In genomic region chr4:1712216-1713002, GRCh38 we compare ENCODE assay signal across 8 cellular contexts. TPM values are rescaled to one million over a fixed set of nuclear protein-coding genes. Genes with fewer than 3 reads are reported as not detected.
DNase-seq lines count a peak whose midpoint lies in the region; ATAC-seq and TF ChIP-seq lines count a peak whose summit lies in the region.

TSS of gene SLBP (minus strand) at chr4:1712319. CDS start at chr4:1712188, 131 bp downstream.

- peak in 3 of 4 donors; percentile 53 to 95 (median 93) for TF ChIP-seq POLR2A in esophagus squamous epithelium (IDR thresholded peaks at IDR 0.05)

- peaks cover 90% of the 10 kb centered on the region for H3K36me3 ChIP-seq in DOHH2 (ENCODE audit: control insufficient read depth, low read length)
- H3K36me3 ChIP-seq in GM23338 (ENCODE audit: insufficient read depth) = 0 out of 2 replicates have a peak, but pooled peaks cover 4% of the 10 kb centered on the region
- peaks cover 0 to 33% (median under 1%) of the 10 kb centered on the region in 3 donors for H3K36me3 ChIP-seq in esophagus squamous epithelium

- WGBS in esophagus squamous epithelium, 2 donors = no CpG with 5 or more reads among the region's 98 CpGs

- H4K20me1 ChIP-seq in DOHH2 (ENCODE audit: control insufficient read depth, insufficient read depth, low read depth, low read length) (peaks cover 42% of the 10 kb centered on the region), GM23338 (replicated peaks; ENCODE audit: insufficient read depth) (peaks cover 30% of the 10 kb centered on the region)

- H3K4me2 ChIP-seq in DOHH2 (ENCODE audit: low read length) = peak within 1 kb of the TSS; percentile 95
- H3K4me2 ChIP-seq in GM23338 = peak within 1 kb of the TSS; percentile 98

- H3K4me1 ChIP-seq in DOHH2 (ENCODE audit: control insufficient read depth, low read length) (peaks cover 68% of the 10 kb centered on the region), GM23338 (ENCODE audit: insufficient read depth) (peaks cover 9% of the 10 kb centered on the region; the same call in 1 of the 2 replicates), esophagus squamous epithelium (peaks cover 19 to 85% (median 38%) of the 10 kb centered on the region in 3 donors)

- H3K9me2 ChIP-seq in DOHH2 (replicated peaks; ENCODE audit: control insufficient read depth, low read length) = no peaks in the 10 kb centered on the region
- H3K9me2 ChIP-seq in GM23338 (ENCODE audit: insufficient read depth) = no peaks in the 10 kb centered on the region

- peaks cover 23% of the 10 kb centered on the region for H3K4me1 Mint-ChIP-seq in GM23338
- H3K4me1 Mint-ChIP-seq in naive B cell = peaks cover 34 to 65% (median 47%) of the 10 kb centered on the region in 3 donors
- H3K4me1 Mint-ChIP-seq in stimulated activated memory B cell treated with anti-CD40 and anti-IgM and Interleukin-4, amounts not matched to agents 10 μg/mL and 1 μg/mL and 100 μg/mL, for 72 hours = peaks cover 75% of the 10 kb centered on the region

- peak within 1 kb of the TSS; percentile 92 for H3K4me3 Mint-ChIP-seq in GM23338
- H3K4me3 Mint-ChIP-seq in naive B cell = peak within 1 kb of the TSS; percentile 89 to 99 (median 96)
- H3K4me3 Mint-ChIP-seq in stimulated activated memory B cell treated with anti-CD40 and anti-IgM and Interleukin-4, amounts not matched to agents 10 μg/mL and 1 μg/mL and 100 μg/mL, for 72 hours = peak within 1 kb of the TSS; percentile 99

- peak; percentile 82 for ATAC-seq in GM23338
- ATAC-seq in naive B cell (ENCODE audit: low read depth in 2 of 2) = peak; percentile 79 to 83
- ATAC-seq in stimulated activated memory B cell treated with anti-CD40 and anti-IgM and Interleukin-4, amounts not matched to agents 10 μg/mL and 1 μg/mL and 100 μg/mL, for 72 hours = peak; percentile 94

- H3K79me2 ChIP-seq in DOHH2 (ENCODE audit: control insufficient read depth, low read length) = peaks cover 93% of the 10 kb centered on the region
- H3K79me2 ChIP-seq in GM23338 (replicated peaks; ENCODE audit: insufficient read depth) = peaks cover 51% of the 10 kb centered on the region

- H3K4me3 ChIP-seq in DOHH2 (ENCODE audit: low read length) (peak within 1 kb of the TSS; percentile 92), GM23338 (peak within 1 kb of the TSS; percentile 89), esophagus squamous epithelium (peak within 1 kb of the TSS; percentile 81 to 98 (median 91))

- H3K36me3 Mint-ChIP-seq in GM23338 (ENCODE audit: low read depth) = peaks cover 34% of the 10 kb centered on the region
- peaks cover 0 to 5% of the 10 kb centered on the region in 2 donors for H3K36me3 Mint-ChIP-seq in naive B cell
- peaks cover 17% of the 10 kb centered on the region for H3K36me3 Mint-ChIP-seq in stimulated activated memory B cell treated with anti-CD40 and anti-IgM and Interleukin-4, amounts not matched to agents 10 μg/mL and 1 μg/mL and 100 μg/mL, for 72 hours

- peak within 1 kb of the TSS; percentile 94 for H2AFZ ChIP-seq in GM23338

- H3K9me3 Mint-ChIP-seq in GM23338 = no peaks in the 10 kb centered on the region
- H3K9me3 Mint-ChIP-seq in naive B cell = no peaks in the 10 kb centered on the region
- H3K9me3 Mint-ChIP-seq in stimulated activated memory B cell treated with anti-CD40 and anti-IgM and Interleukin-4, amounts not matched to agents 10 μg/mL and 1 μg/mL and 100 μg/mL, for 72 hours = no peaks in the 10 kb centered on the region

- H3F3A ChIP-seq in DOHH2 (ENCODE audit: control insufficient read depth, insufficient read depth) = peaks cover 35% of the 10 kb centered on the region
- peaks cover 14% of the 10 kb centered on the region for H3F3A ChIP-seq in GM23338 (replicated peaks; ENCODE audit: low read depth)

- H3K27me3 ChIP-seq in DOHH2 (ENCODE audit: control insufficient read depth, low read length) (no peaks in the 10 kb centered on the region), GM23338 (ENCODE audit: insufficient read depth) (no peaks in the 10 kb centered on the region), esophagus squamous epithelium (no peaks in the 10 kb centered on the region)

- H3K27ac Mint-ChIP-seq in GM23338 = peak within 1 kb of the TSS; percentile 95
- peak within 1 kb of the TSS; percentile 95 to 99 (median 98) for H3K27ac Mint-ChIP-seq in naive B cell
- peak within 1 kb of the TSS; percentile 96 for H3K27ac Mint-ChIP-seq in stimulated activated memory B cell treated with anti-CD40 and anti-IgM and Interleukin-4, amounts not matched to agents 10 μg/mL and 1 μg/mL and 100 μg/mL, for 72 hours

- H3K27me3 Mint-ChIP-seq in GM23338 (ENCODE audit: insufficient read depth, low read depth, poor library complexity) = peaks cover 18% of the 10 kb centered on the region
- H3K27me3 Mint-ChIP-seq in naive B cell = no peaks in the 10 kb centered on the region
- no peaks in the 10 kb centered on the region for H3K27me3 Mint-ChIP-seq in stimulated activated memory B cell treated with anti-CD40 and anti-IgM and Interleukin-4, amounts not matched to agents 10 μg/mL and 1 μg/mL and 100 μg/mL, for 72 hours

- DNase-seq in GM23338 (ENCODE audit: low spot score) (peak; percentile 94), Kasumi-1 (lab: John Stamatoyannopoulos, UW) (peak; percentile 93), RKO (ENCODE audit: low spot score) (peak; percentile 95), activated T-helper 1 cell treated with Interleukin-2 at 50 U/mL for 16 hours (ENCODE audit: low read depth) (peak; percentile 99), esophagus squamous epithelium (lab: John Stamatoyannopoulos, UW) (peak; percentile 90), naive B cell (peak; percentile 99)

- H3K9me3 ChIP-seq in DOHH2 (ENCODE audit: control insufficient read depth, insufficient read depth, low read length) = no peaks in the 10 kb centered on the region
- no peaks in the 10 kb centered on the region for H3K9me3 ChIP-seq in esophagus squamous epithelium

- no peak for TF ChIP-seq CTCF in DOHH2 (IDR thresholded peaks at IDR 0.05; ENCODE audit: low read depth, low read length, poor library complexity, severe bottlenecking)
- no peak for TF ChIP-seq CTCF in GM23338 (conservative IDR thresholded peaks at IDR 0.05; ENCODE audit: low read depth in 2 of 2)
- peak in 2 of 6 experiments; percentile 8 to 11 for TF ChIP-seq CTCF in esophagus squamous epithelium (IDR thresholded peaks at IDR 0.05)

- H3K27ac ChIP-seq in DOHH2 (ENCODE audit: low read depth, low read length) (peak within 1 kb of the TSS; percentile 96), GM23338 (ENCODE audit: low read depth) (peak within 1 kb of the TSS; percentile 81), esophagus squamous epithelium (peak within 1 kb of the TSS; percentile 95 to 100 (median 98))

- intact Hi-C loops in esophagus squamous epithelium (cut with DNase I) = no loop called here

TF ChIP-seq in GM23338, 12 proteins besides CTCF, POLR2A, EP300 and RAD21 (continues in another document):
- TF ChIP-seq, protein P1, sequence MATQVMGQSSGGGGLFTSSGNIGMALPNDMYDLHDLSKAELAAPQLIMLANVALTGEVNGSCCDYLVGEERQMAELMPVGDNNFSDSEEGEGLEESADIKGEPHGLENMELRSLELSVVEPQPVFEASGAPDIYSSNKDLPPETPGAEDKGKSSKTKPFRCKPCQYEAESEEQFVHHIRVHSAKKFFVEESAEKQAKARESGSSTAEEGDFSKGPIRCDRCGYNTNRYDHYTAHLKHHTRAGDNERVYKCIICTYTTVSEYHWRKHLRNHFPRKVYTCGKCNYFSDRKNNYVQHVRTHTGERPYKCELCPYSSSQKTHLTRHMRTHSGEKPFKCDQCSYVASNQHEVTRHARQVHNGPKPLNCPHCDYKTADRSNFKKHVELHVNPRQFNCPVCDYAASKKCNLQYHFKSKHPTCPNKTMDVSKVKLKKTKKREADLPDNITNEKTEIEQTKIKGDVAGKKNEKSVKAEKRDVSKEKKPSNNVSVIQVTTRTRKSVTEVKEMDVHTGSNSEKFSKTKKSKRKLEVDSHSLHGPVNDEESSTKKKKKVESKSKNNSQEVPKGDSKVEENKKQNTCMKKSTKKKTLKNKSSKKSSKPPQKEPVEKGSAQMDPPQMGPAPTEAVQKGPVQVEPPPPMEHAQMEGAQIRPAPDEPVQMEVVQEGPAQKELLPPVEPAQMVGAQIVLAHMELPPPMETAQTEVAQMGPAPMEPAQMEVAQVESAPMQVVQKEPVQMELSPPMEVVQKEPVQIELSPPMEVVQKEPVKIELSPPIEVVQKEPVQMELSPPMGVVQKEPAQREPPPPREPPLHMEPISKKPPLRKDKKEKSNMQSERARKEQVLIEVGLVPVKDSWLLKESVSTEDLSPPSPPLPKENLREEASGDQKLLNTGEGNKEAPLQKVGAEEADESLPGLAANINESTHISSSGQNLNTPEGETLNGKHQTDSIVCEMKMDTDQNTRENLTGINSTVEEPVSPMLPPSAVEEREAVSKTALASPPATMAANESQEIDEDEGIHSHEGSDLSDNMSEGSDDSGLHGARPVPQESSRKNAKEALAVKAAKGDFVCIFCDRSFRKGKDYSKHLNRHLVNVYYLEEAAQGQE (IDR thresholded peaks at IDR 0.05; ENCODE audit: unreplicated experiment) = no peak
- TF ChIP-seq ZNF114 (CRISPR knock-in tag; IDR thresholded peaks at IDR 0.05) = no peak
- TF ChIP-seq, protein P2, sequence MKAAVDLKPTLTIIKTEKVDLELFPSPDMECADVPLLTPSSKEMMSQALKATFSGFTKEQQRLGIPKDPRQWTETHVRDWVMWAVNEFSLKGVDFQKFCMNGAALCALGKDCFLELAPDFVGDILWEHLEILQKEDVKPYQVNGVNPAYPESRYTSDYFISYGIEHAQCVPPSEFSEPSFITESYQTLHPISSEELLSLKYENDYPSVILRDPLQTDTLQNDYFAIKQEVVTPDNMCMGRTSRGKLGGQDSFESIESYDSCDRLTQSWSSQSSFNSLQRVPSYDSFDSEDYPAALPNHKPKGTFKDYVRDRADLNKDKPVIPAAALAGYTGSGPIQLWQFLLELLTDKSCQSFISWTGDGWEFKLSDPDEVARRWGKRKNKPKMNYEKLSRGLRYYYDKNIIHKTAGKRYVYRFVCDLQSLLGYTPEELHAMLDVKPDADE (IDR thresholded peaks at IDR 0.05) = peak; percentile 30
- no peak for TF ChIP-seq NANOG (IDR thresholded peaks at IDR 0.05; ENCODE audit: borderline replicate concordance)
- TF ChIP-seq POLR2AphosphoS5 (IDR thresholded peaks at IDR 0.05; ENCODE audit: low read depth) = peak; percentile 52; the same call in 1 of the 2 replicates
- TF ChIP-seq EZH2 (IDR thresholded peaks at IDR 0.05; ENCODE audit: low read depth, unreplicated experiment) = no peak
- no peak for TF ChIP-seq STAT1 (IDR thresholded peaks at IDR 0.05; ENCODE audit: unreplicated experiment)
- TF ChIP-seq CREB1 (CRISPR knock-in tag; IDR thresholded peaks at IDR 0.05; ENCODE audit: low read depth) = peak; percentile 51; the same call in 1 of the 2 replicates
- no peak for TF ChIP-seq ZNF331 (CRISPR knock-in tag; IDR thresholded peaks at IDR 0.05; ENCODE audit: low read depth)
- TF ChIP-seq EZH2phosphoT487 (IDR thresholded peaks at IDR 0.05; ENCODE audit: unreplicated experiment) = no peak
- no peak for TF ChIP-seq JUNB (IDR thresholded peaks at IDR 0.05; ENCODE audit: unreplicated experiment)

RNA-seq across cellular contexts. Expression of gene SLBP, which starts in this region (rescaled TPM):
- 54.4 and 68.3 TPM in 2 replicates for total RNA-seq in GM23338 (2014; rRNA removed; shearing (Covaris generic))
- 58.6 and 62.5 TPM in 2 replicates for polyA plus RNA-seq in GM23338 (2016; fragmentation: Nextera tagmentation; extraction: Ambion mirVana)
- 10 to 100 TPM; 32.4 to 60.1 (median 48.6) TPM for total RNA-seq in esophagus squamous epithelium
- polyA plus RNA-seq in naive B cell (ENCODE audit: low read depth in 6 of 6) = 10 to 100 TPM; 32.7 to 50.5 (median 43.4) TPM

Comparison
In these comparisons a context has a peak if more than half of its experiments do, and no peak if none do; other contexts are left out.
1. Peak in every context shown above with its lines: DNase-seq, ATAC-seq, H3K4me3 ChIP-seq and H3K27ac ChIP-seq.